2 cellular contexts compared by ENCODE assay signal in the genomic region with DNA sequence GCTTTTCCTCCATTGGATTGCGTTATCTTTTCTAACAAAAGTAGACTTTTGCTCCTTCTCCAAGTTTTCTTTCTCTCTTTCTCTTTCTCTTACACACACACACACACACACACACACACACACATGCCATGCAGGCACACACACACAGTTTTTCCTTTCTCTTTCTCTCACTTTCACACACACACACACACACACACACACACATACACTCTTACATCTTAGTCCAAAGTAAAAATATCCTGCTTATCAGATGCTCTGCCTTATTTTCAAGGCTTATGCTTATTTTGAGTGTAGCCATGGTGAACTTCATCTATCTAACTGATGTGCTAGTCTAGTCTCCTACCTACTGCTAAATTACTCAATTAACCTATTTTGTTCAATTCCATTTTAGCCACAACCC.
A peak's percentile ranks its signal among the peaks of the same experiment; 100 is the strongest.
TF ChIP-seq lines count a peak whose summit lies in the region.

No MANE protein-coding gene starts in this region.

TF ChIP-seq in HEK293, 187 proteins besides CTCF, POLR2A, EP300 and RAD21:
- TF ChIP-seq, protein P1, sequence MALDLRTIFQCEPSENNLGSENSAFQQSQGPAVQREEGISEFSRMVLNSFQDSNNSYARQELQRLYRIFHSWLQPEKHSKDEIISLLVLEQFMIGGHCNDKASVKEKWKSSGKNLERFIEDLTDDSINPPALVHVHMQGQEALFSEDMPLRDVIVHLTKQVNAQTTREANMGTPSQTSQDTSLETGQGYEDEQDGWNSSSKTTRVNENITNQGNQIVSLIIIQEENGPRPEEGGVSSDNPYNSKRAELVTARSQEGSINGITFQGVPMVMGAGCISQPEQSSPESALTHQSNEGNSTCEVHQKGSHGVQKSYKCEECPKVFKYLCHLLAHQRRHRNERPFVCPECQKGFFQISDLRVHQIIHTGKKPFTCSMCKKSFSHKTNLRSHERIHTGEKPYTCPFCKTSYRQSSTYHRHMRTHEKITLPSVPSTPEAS (tag by site-specific recombination; IDR thresholded peaks at IDR 0.05): peak; percentile 93
- TF ChIP-seq ZNF324 (tag by site-specific recombination; IDR thresholded peaks at IDR 0.05) (no peak), PRDM1 (tag by site-specific recombination; IDR thresholded peaks at IDR 0.05) (peak; percentile 90)

TF ChIP-seq in K562, 482 proteins besides CTCF, POLR2A, EP300 and RAD21 (continued from another document):
- TF ChIP-seq, protein P2, sequence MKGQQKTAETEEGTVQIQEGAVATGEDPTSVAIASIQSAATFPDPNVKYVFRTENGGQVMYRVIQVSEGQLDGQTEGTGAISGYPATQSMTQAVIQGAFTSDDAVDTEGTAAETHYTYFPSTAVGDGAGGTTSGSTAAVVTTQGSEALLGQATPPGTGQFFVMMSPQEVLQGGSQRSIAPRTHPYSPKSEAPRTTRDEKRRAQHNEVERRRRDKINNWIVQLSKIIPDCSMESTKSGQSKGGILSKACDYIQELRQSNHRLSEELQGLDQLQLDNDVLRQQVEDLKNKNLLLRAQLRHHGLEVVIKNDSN (CRISPR knock-in tag; IDR thresholded peaks at IDR 0.05): no peak
- TF ChIP-seq, protein P3, sequence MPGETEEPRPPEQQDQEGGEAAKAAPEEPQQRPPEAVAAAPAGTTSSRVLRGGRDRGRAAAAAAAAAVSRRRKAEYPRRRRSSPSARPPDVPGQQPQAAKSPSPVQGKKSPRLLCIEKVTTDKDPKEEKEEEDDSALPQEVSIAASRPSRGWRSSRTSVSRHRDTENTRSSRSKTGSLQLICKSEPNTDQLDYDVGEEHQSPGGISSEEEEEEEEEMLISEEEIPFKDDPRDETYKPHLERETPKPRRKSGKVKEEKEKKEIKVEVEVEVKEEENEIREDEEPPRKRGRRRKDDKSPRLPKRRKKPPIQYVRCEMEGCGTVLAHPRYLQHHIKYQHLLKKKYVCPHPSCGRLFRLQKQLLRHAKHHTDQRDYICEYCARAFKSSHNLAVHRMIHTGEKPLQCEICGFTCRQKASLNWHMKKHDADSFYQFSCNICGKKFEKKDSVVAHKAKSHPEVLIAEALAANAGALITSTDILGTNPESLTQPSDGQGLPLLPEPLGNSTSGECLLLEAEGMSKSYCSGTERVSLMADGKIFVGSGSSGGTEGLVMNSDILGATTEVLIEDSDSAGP (CRISPR knock-in tag; IDR thresholded peaks at IDR 0.05): no peak
- TF ChIP-seq ZC3H4 (CRISPR knock-in tag; IDR thresholded peaks at IDR 0.05; ENCODE audit: borderline replicate concordance) (no peak), MCM3 (IDR thresholded peaks at IDR 0.05) (peak; percentile 52; the same call in 1 of the 2 replicates), MED1 (CRISPR knock-in tag; IDR thresholded peaks at IDR 0.05; ENCODE audit: borderline replicate concordance) (no peak), FOXJ2 (tag; IDR thresholded peaks at IDR 0.05) (peak; percentile 97), GTF2F1 (IDR thresholded peaks at IDR 0.05; ENCODE audit: low read depth, low read length) (no peak), MTA2 (IDR thresholded peaks at IDR 0.05; ENCODE audit: low read depth) (no peak), CBX1 (IDR thresholded peaks at IDR 0.05; ENCODE audit: low read depth) (no peak), ZNF778 (CRISPR knock-in tag; IDR thresholded peaks at IDR 0.05) (no peak), TBP (optimal IDR thresholded peaks at IDR 0.05; ENCODE audit: low read depth, low read length) (no peak), ZFP1 (CRISPR knock-in tag; IDR thresholded peaks at IDR 0.05) (no peak), GABPA (tag; conservative IDR thresholded peaks at IDR 0.05; ENCODE audit: low read depth) (no peak), HSF4 (CRISPR knock-in tag; IDR thresholded peaks at IDR 0.05; ENCODE audit: borderline replicate concordance) (no peak), RAD51 (IDR thresholded peaks at IDR 0.05; ENCODE audit: borderline replicate concordance, low read depth) (no peak), ETV5 (CRISPR knock-in tag; IDR thresholded peaks at IDR 0.05; ENCODE audit: low read depth) (no peak), HNRNPL (IDR thresholded peaks at IDR 0.05; ENCODE audit: low read depth, low read length) (no peak), PHF20 (IDR thresholded peaks at IDR 0.05; ENCODE audit: partially characterized antibody) (no peak), MEF2D (tag; conservative IDR thresholded peaks at IDR 0.05; ENCODE audit: low read depth) (peak; percentile 88), FUS (optimal IDR thresholded peaks at IDR 0.05; ENCODE audit: low read depth, low read length) (no peak), SMARCB1 (IDR thresholded peaks at IDR 0.05; ENCODE audit: insufficient read length, low read depth) (no peak), ZNF140 (CRISPR knock-in tag; IDR thresholded peaks at IDR 0.05) (no peak)
- TF ChIP-seq, protein P4, sequence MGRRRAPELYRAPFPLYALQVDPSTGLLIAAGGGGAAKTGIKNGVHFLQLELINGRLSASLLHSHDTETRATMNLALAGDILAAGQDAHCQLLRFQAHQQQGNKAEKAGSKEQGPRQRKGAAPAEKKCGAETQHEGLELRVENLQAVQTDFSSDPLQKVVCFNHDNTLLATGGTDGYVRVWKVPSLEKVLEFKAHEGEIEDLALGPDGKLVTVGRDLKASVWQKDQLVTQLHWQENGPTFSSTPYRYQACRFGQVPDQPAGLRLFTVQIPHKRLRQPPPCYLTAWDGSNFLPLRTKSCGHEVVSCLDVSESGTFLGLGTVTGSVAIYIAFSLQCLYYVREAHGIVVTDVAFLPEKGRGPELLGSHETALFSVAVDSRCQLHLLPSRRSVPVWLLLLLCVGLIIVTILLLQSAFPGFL (CRISPR knock-in tag; IDR thresholded peaks at IDR 0.05): no peak
- TF ChIP-seq, protein P5, sequence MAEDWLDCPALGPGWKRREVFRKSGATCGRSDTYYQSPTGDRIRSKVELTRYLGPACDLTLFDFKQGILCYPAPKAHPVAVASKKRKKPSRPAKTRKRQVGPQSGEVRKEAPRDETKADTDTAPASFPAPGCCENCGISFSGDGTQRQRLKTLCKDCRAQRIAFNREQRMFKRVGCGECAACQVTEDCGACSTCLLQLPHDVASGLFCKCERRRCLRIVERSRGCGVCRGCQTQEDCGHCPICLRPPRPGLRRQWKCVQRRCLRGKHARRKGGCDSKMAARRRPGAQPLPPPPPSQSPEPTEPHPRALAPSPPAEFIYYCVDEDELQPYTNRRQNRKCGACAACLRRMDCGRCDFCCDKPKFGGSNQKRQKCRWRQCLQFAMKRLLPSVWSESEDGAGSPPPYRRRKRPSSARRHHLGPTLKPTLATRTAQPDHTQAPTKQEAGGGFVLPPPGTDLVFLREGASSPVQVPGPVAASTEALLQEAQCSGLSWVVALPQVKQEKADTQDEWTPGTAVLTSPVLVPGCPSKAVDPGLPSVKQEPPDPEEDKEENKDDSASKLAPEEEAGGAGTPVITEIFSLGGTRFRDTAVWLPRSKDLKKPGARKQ (CRISPR knock-in tag; IDR thresholded peaks at IDR 0.05): no peak
- TF ChIP-seq, protein P6, sequence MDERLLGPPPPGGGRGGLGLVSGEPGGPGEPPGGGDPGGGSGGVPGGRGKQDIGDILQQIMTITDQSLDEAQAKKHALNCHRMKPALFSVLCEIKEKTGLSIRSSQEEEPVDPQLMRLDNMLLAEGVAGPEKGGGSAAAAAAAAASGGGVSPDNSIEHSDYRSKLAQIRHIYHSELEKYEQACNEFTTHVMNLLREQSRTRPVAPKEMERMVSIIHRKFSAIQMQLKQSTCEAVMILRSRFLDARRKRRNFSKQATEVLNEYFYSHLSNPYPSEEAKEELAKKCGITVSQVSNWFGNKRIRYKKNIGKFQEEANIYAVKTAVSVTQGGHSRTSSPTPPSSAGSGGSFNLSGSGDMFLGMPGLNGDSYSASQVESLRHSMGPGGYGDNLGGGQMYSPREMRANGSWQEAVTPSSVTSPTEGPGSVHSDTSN (CRISPR knock-in tag; IDR thresholded peaks at IDR 0.05; ENCODE audit: low read depth): no peak
- TF ChIP-seq, protein P6 (tag; conservative IDR thresholded peaks at IDR 0.05; ENCODE audit: low read depth): peak; percentile 43; the same call in 1 of the 2 replicates
- TF ChIP-seq, protein P7, sequence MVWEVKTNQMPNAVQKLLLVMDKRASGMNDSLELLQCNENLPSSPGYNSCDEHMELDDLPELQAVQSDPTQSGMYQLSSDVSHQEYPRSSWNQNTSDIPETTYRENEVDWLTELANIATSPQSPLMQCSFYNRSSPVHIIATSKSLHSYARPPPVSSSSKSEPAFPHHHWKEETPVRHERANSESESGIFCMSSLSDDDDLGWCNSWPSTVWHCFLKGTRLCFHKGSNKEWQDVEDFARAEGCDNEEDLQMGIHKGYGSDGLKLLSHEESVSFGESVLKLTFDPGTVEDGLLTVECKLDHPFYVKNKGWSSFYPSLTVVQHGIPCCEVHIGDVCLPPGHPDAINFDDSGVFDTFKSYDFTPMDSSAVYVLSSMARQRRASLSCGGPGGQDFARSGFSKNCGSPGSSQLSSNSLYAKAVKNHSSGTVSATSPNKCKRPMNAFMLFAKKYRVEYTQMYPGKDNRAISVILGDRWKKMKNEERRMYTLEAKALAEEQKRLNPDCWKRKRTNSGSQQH (CRISPR knock-in tag; IDR thresholded peaks at IDR 0.05): no peak
- TF ChIP-seq, protein P8, sequence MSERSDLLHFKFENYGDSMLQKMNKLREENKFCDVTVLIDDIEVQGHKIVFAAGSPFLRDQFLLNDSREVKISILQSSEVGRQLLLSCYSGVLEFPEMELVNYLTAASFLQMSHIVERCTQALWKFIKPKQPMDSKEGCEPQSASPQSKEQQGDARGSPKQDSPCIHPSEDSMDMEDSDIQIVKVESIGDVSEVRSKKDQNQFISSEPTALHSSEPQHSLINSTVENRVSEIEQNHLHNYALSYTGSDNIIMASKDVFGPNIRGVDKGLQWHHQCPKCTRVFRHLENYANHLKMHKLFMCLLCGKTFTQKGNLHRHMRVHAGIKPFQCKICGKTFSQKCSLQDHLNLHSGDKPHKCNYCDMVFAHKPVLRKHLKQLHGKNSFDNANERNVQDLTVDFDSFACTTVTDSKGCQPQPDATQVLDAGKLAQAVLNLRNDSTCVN (CRISPR knock-in tag; IDR thresholded peaks at IDR 0.05): peak; percentile 83; the same call in 1 of the 2 replicates
- TF ChIP-seq, protein P9, sequence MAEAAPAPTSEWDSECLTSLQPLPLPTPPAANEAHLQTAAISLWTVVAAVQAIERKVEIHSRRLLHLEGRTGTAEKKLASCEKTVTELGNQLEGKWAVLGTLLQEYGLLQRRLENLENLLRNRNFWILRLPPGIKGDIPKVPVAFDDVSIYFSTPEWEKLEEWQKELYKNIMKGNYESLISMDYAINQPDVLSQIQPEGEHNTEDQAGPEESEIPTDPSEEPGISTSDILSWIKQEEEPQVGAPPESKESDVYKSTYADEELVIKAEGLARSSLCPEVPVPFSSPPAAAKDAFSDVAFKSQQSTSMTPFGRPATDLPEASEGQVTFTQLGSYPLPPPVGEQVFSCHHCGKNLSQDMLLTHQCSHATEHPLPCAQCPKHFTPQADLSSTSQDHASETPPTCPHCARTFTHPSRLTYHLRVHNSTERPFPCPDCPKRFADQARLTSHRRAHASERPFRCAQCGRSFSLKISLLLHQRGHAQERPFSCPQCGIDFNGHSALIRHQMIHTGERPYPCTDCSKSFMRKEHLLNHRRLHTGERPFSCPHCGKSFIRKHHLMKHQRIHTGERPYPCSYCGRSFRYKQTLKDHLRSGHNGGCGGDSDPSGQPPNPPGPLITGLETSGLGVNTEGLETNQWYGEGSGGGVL (CRISPR knock-in tag; IDR thresholded peaks at IDR 0.05): no peak
- TF ChIP-seq, protein P10, sequence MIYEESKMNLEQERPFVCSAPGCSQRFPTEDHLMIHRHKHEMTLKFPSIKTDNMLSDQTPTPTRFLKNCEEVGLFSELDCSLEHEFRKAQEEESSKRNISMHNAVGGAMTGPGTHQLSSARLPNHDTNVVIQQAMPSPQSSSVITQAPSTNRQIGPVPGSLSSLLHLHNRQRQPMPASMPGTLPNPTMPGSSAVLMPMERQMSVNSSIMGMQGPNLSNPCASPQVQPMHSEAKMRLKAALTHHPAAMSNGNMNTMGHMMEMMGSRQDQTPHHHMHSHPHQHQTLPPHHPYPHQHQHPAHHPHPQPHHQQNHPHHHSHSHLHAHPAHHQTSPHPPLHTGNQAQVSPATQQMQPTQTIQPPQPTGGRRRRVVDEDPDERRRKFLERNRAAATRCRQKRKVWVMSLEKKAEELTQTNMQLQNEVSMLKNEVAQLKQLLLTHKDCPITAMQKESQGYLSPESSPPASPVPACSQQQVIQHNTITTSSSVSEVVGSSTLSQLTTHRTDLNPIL (CRISPR knock-in tag; IDR thresholded peaks at IDR 0.05): no peak
- TF ChIP-seq, protein P11, sequence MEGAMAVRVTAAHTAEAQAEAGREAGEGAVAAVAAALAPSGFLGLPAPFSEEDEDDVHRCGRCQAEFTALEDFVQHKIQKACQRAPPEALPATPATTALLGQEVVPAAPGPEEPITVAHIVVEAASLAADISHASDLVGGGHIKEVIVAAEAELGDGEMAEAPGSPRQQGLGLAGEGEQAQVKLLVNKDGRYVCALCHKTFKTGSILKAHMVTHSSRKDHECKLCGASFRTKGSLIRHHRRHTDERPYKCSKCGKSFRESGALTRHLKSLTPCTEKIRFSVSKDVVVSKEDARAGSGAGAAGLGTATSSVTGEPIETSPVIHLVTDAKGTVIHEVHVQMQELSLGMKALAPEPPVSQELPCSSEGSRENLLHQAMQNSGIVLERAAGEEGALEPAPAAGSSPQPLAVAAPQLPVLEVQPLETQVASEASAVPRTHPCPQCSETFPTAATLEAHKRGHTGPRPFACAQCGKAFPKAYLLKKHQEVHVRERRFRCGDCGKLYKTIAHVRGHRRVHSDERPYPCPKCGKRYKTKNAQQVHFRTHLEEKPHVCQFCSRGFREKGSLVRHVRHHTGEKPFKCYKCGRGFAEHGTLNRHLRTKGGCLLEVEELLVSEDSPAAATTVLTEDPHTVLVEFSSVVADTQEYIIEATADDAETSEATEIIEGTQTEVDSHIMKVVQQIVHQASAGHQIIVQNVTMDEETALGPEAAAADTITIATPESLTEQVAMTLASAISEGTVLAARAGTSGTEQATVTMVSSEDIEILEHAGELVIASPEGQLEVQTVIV (CRISPR knock-in tag; IDR thresholded peaks at IDR 0.05; ENCODE audit: borderline replicate concordance): no peak
- TF ChIP-seq, protein P12, sequence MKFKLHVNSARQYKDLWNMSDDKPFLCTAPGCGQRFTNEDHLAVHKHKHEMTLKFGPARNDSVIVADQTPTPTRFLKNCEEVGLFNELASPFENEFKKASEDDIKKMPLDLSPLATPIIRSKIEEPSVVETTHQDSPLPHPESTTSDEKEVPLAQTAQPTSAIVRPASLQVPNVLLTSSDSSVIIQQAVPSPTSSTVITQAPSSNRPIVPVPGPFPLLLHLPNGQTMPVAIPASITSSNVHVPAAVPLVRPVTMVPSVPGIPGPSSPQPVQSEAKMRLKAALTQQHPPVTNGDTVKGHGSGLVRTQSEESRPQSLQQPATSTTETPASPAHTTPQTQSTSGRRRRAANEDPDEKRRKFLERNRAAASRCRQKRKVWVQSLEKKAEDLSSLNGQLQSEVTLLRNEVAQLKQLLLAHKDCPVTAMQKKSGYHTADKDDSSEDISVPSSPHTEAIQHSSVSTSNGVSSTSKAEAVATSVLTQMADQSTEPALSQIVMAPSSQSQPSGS (CRISPR knock-in tag; IDR thresholded peaks at IDR 0.05): no peak
- TF ChIP-seq, protein P13, sequence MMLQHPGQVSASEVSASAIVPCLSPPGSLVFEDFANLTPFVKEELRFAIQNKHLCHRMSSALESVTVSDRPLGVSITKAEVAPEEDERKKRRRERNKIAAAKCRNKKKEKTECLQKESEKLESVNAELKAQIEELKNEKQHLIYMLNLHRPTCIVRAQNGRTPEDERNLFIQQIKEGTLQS (IDR thresholded peaks at IDR 0.05): no peak
- TF ChIP-seq, protein P13 (CRISPR knock-in tag; conservative IDR thresholded peaks at IDR 0.05): no peak
